Comparison of ENCODE assay signal across 1 cellular context in the genomic region with DNA sequence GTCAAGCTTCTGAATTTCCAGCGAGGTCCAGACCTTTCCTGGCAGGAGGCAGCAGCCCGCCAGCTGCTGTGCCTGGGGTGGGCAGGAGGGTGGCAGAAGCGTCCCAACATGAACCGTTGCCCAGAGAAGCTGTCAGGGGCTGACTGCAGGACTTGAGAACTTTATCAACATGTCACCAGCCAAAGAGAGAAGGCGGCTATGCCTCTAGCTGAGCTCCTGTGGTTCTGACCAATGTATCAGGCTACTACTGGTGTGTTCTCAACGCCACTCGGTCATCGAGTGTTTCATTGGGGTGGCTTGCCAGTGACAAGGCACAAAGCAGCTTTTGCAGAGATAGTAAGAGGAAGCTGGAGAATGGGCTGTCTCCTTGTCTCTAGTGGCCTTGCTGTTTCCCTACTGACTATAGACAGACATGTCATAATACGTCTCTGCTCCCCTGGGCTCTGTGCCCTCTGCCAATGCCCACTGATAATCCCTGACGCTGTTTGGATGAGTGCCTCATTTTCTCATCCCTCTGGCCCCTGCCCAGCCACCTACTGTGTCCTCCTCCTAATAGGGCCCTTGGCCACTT.
TF ChIP-seq lines count a peak whose summit lies in the region.

No MANE protein-coding gene starts in this region.

TF ChIP-seq in HepG2, 621 proteins besides CTCF, POLR2A, EP300 and RAD21:
- TF ChIP-seq GABPA (IDR thresholded peaks at IDR 0.05; ENCODE audit: low read depth, low read length) (no peak), GABPA (CRISPR knock-in tag; IDR thresholded peaks at IDR 0.05; ENCODE audit: low read depth) (no peak), SMYD3 (CRISPR knock-in tag; IDR thresholded peaks at IDR 0.05) (no peak), NCOA5 (CRISPR knock-in tag; IDR thresholded peaks at IDR 0.05) (no peak), ZNF772 (CRISPR knock-in tag; IDR thresholded peaks at IDR 0.05) (no peak), MLX (CRISPR knock-in tag; IDR thresholded peaks at IDR 0.05) (no peak), ZFX (CRISPR knock-in tag; IDR thresholded peaks at IDR 0.05; ENCODE audit: low read depth) (no peak)
- TF ChIP-seq, protein P1, sequence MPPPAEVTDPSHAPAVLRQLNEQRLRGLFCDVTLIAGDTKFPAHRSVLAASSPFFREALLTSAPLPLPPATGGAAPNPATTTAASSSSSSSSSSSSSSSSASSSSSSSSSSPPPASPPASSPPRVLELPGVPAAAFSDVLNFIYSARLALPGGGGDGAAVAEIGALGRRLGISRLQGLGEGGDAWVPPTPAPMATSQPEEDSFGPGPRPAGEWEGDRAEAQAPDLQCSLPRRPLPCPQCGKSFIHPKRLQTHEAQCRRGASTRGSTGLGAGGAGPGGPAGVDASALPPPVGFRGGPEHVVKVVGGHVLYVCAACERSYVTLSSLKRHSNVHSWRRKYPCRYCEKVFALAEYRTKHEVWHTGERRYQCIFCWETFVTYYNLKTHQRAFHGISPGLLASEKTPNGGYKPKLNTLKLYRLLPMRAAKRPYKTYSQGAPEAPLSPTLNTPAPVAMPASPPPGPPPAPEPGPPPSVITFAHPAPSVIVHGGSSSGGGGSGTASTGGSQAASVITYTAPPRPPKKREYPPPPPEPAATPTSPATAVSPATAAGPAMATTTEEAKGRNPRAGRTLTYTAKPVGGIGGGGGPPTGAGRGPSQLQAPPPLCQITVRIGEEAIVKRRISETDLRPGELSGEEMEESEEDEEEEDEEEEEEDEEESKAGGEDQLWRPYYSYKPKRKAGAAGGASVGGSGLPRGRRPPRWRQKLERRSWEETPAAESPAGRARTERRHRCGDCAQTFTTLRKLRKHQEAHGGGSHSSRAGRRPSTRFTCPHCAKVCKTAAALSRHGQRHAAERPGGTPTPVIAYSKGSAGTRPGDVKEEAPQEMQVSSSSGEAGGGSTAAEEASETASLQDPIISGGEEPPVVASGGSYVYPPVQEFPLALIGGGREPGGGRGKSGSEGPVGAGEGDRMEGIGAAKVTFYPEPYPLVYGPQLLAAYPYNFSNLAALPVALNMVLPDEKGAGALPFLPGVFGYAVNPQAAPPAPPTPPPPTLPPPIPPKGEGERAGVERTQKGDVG (CRISPR knock-in tag; IDR thresholded peaks at IDR 0.05; ENCODE audit: borderline replicate concordance), result no peak
- TF ChIP-seq, protein P2, sequence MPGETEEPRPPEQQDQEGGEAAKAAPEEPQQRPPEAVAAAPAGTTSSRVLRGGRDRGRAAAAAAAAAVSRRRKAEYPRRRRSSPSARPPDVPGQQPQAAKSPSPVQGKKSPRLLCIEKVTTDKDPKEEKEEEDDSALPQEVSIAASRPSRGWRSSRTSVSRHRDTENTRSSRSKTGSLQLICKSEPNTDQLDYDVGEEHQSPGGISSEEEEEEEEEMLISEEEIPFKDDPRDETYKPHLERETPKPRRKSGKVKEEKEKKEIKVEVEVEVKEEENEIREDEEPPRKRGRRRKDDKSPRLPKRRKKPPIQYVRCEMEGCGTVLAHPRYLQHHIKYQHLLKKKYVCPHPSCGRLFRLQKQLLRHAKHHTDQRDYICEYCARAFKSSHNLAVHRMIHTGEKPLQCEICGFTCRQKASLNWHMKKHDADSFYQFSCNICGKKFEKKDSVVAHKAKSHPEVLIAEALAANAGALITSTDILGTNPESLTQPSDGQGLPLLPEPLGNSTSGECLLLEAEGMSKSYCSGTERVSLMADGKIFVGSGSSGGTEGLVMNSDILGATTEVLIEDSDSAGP (CRISPR knock-in tag; IDR thresholded peaks at IDR 0.05; ENCODE audit: borderline replicate concordance), result no peak
- TF ChIP-seq, protein P3, sequence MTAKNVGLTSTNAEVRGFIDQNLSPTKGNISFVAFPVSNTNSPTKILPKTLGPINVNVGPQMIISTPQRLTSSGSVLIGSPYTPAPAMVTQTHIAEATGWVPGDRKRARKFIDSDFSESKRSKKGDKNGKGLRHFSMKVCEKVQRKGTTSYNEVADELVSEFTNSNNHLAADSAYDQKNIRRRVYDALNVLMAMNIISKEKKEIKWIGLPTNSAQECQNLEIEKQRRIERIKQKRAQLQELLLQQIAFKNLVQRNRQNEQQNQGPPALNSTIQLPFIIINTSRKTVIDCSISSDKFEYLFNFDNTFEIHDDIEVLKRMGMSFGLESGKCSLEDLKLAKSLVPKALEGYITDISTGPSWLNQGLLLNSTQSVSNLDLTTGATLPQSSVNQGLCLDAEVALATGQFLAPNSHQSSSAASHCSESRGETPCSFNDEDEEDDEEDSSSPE (CRISPR knock-in tag; IDR thresholded peaks at IDR 0.05), result no peak
- TF ChIP-seq, protein P4, sequence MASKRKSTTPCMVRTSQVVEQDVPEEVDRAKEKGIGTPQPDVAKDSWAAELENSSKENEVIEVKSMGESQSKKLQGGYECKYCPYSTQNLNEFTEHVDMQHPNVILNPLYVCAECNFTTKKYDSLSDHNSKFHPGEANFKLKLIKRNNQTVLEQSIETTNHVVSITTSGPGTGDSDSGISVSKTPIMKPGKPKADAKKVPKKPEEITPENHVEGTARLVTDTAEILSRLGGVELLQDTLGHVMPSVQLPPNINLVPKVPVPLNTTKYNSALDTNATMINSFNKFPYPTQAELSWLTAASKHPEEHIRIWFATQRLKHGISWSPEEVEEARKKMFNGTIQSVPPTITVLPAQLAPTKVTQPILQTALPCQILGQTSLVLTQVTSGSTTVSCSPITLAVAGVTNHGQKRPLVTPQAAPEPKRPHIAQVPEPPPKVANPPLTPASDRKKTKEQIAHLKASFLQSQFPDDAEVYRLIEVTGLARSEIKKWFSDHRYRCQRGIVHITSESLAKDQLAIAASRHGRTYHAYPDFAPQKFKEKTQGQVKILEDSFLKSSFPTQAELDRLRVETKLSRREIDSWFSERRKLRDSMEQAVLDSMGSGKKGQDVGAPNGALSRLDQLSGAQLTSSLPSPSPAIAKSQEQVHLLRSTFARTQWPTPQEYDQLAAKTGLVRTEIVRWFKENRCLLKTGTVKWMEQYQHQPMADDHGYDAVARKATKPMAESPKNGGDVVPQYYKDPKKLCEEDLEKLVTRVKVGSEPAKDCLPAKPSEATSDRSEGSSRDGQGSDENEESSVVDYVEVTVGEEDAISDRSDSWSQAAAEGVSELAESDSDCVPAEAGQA (IDR thresholded peaks at IDR 0.05; ENCODE audit: low read depth), result no peak
- TF ChIP-seq, protein P4 (CRISPR knock-in tag; IDR thresholded peaks at IDR 0.05; ENCODE audit: borderline replicate concordance), result no peak
